Comparison of ENCODE assay signal across 25 cellular contexts in genomic region chr14:30864934-30865333, GRCh38.
"Had no signal": no experiment of that assay in that cellular context is flagged by ENCODE, and none has a peak within 500 bp of the region (broad histone marks: within the 10 kb centered on the region; RNA-seq: fewer than 3 reads in every experiment).

No MANE protein-coding gene starts in this region.

- H3K4me1 ChIP-seq: esophagus squamous epithelium, lower lobe of right lung, psoas muscle, sigmoid colon, testis, tibial artery had no signal

- H3K9me3 ChIP-seq: esophagus squamous epithelium, lower lobe of right lung, ovary, psoas muscle, sigmoid colon, testis, tibial artery had no signal

- H3K27ac ChIP-seq: esophagus squamous epithelium, lower lobe of right lung, ovary, psoas muscle, sigmoid colon, testis, tibial artery had no signal

- DNase-seq: cortex of kidney; effector memory CD8-positive, alpha-beta T cell; erythroblast; esophagus squamous epithelium; foreskin melanocyte; hypothalamus; immature natural killer cell; islet precursor cell; left ventricle myocardium superior; lower lobe of right lung; naive thymus-derived CD8-positive, alpha-beta T cell; nephron progenitor cell; occipital lobe; ovary; posterior cingulate gyrus; psoas muscle; right cardiac atrium; sigmoid colon; stimulated activated CD4-positive, alpha-beta T cell treated with anti-CD3 and anti-CD28 coated beads, Interleukin-2, amount 100 ng/mL, for 24 hours; stimulated activated CD4-positive, alpha-beta T cell treated with anti-CD3 and anti-CD28 coated beads, Interleukin-4, amount 100 ng/mL, for 24 hours; stimulated activated naive CD4-positive, alpha-beta T cell treated with Interleukin-2 at 50 U/mL for 16 hours; substantia nigra; testis; tibial artery had no signal

- H3K4me3 ChIP-seq: esophagus squamous epithelium, lower lobe of right lung, ovary, psoas muscle, sigmoid colon, testis, tibial artery had no signal

- H3K27me3 ChIP-seq: ovary, sigmoid colon, testis, tibial artery had no signal

- H3K36me3 ChIP-seq: esophagus squamous epithelium, lower lobe of right lung, ovary, sigmoid colon, tibial artery had no signal

- ATAC-seq: effector memory CD8-positive, alpha-beta T cell; left ventricle myocardium superior; lower lobe of right lung; naive thymus-derived CD8-positive, alpha-beta T cell; psoas muscle; right cardiac atrium; stimulated activated effector memory CD8-positive, alpha-beta T cell treated with anti-CD3 and anti-CD28 coated beads, Interleukin-12 subunit alpha, Interleukin-12 subunit beta, amount 100 ng/mL, for 72 hours had no signal
